In the genomic region with DNA sequence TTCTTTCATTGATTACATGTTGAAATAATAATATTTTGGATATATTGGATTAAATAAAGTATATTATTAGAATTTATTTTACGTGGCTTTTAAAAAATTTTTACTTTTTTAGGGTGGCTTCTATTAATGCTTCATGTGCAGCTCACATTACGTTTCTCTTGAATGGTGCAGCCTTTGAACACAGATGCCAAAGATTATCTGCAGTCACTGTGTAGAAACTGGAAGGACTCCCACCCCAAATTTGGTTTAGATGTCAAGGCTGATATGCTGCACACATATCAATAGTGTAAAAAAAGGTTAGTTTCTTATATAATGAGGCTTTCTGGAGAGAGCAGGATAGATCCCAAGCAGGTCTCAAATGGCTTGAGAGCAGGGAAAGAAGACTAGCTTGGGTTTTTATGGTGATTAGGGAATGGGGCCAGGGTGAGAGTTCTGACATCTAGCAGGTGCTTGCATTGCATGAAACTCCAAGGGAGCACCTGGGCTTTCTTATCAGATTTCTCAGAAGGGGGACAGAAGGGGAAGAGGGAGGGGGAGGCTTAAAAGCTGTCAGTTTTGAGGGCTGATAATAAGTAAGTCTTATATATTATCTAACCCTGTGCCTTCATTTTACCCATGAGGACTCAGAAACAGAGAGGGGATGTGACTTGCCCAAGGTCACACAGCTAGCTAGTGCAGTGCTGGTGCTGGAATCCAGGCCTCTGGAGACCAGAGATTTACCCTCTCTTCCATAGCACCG, we compare ENCODE assay signal across 20 cellular contexts.
DNase-seq lines count a peak whose midpoint lies in the region; ATAC-seq and TF ChIP-seq lines count a peak whose summit lies in the region.
"Had no signal": no experiment of that assay in that cellular context is flagged by ENCODE, and none has a peak within 500 bp of the region (broad histone marks: within the 10 kb centered on the region; RNA-seq: fewer than 3 reads in every experiment).

No MANE protein-coding gene starts in this region.

- H3K9ac ChIP-seq in DND-41 (ENCODE audit: low read depth, low read length) = peak overlapping the region; percentile 44
- H3K9ac ChIP-seq in KMS-11 = peak overlapping the region; percentile 40; the same call in 1 of the 2 replicates
- H3K9ac ChIP-seq: GM23248 had no signal

- no peaks in the 10 kb centered on the region for H3K36me3 ChIP-seq in DND-41 (ENCODE audit: insufficient read depth, low read length)
- H3K36me3 ChIP-seq in KMS-11 (ENCODE audit: insufficient read depth) = no peaks in the 10 kb centered on the region
- no peaks in the 10 kb centered on the region for H3K36me3 ChIP-seq in psoas muscle (ENCODE audit: insufficient read depth in 1 of 2, low read depth in 1 of 2)
- H3K36me3 ChIP-seq: SJSA1 had no signal

- no peak for TF ChIP-seq CTCF in DND-41 (IDR thresholded peaks at IDR 0.05; ENCODE audit: borderline replicate concordance, extremely low read depth, low read length, poor library complexity, severe bottlenecking)
- TF ChIP-seq CTCF in KMS-11 (conservative IDR thresholded peaks at IDR 0.05; ENCODE audit: low read depth, low read length) = no peak
- no peak for TF ChIP-seq CTCF in nephron (IDR thresholded peaks at IDR 0.05; ENCODE audit: unreplicated experiment in 3 of 3)
- TF ChIP-seq CTCF in psoas muscle (IDR thresholded peaks at IDR 0.05) = no peak

- intact Hi-C loops in psoas muscle (cut with DNase I) = no loop called here

- peak overlapping the region; percentile 74 for H3K27ac Mint-ChIP-seq in T-helper 2 cell treated with Interferon-gamma antibody and Interleukin-4, amounts not matched to agents 5 μg/mL and 100 μg/mL, for 36 hours
- peak overlapping the region; percentile 19 to 88 (median 61) for H3K27ac Mint-ChIP-seq in nephron
- H3K27ac Mint-ChIP-seq: T-helper 17 cell had no signal

- no peaks in the 10 kb centered on the region for H3K27me3 Mint-ChIP-seq in T-helper 2 cell treated with Interferon-gamma antibody and Interleukin-4, amounts not matched to agents 5 μg/mL and 100 μg/mL, for 36 hours (ENCODE audit: low read depth)
- no peaks in the 10 kb centered on the region for H3K27me3 Mint-ChIP-seq in nephron (ENCODE audit: low read depth)

- H3K4me3 Mint-ChIP-seq in T-helper 2 cell treated with Interferon-gamma antibody and Interleukin-4, amounts not matched to agents 5 μg/mL and 100 μg/mL, for 36 hours = peak overlapping the region; percentile 69
- H3K4me3 Mint-ChIP-seq in nephron = no peak overlapping the region
- H3K4me3 Mint-ChIP-seq: CD8-positive, alpha-beta memory T cell; T-helper 17 cell had no signal

- peak overlapping the region; percentile 91 for H3K27ac ChIP-seq in DND-41 (ENCODE audit: low read length)
- H3K27ac ChIP-seq in KMS-11 = peak overlapping the region; percentile 95
- no peak overlapping the region for H3K27ac ChIP-seq in psoas muscle
- H3K27ac ChIP-seq: GM23248, SJSA1 had no signal

- DNase-seq in DND-41 = peak; percentile 85
- no peak for DNase-seq in T-helper 2 cell treated with Interferon-gamma antibody and Interleukin-4, amounts not matched to agents 5 μg/mL and 100 μg/mL, for 36 hours (ENCODE audit: low spot score)
- no peak for DNase-seq in SKM-1 (lab: John Stamatoyannopoulos, UW; ENCODE audit: unreplicated experiment)
- no peak for DNase-seq in DMS53 treated with DMSO at 0.1 percent for 48 hours (lab: John Stamatoyannopoulos, UW; ENCODE audit: unreplicated experiment)
- no peak for DNase-seq in DMS 273 treated with DMSO at 0.1 percent for 48 hours (lab: John Stamatoyannopoulos, UW)
- DNase-seq in psoas muscle = no peak
- DNase-seq: C1 segment of cervical spinal cord; CD8-positive, alpha-beta memory T cell; DMS79 treated with DMSO at 0.1 percent for 48 hours; GM23248; HCEC 1CT; KBM-7; NCI-H1105; NCI-H1694; NCI-H226; NCI-H524 treated with DMSO at 0.1 percent for 48 hours; T-helper 17 cell had no signal

- H4K20me1 ChIP-seq in DND-41 (ENCODE audit: insufficient read depth, low read length) (no peaks in the 10 kb centered on the region), KMS-11 (ENCODE audit: insufficient read depth) (no peaks in the 10 kb centered on the region)

- H3K79me2 ChIP-seq in DND-41 (ENCODE audit: insufficient read depth, low read length) (peaks cover 6% of the 10 kb centered on the region; the same call in 1 of the 2 replicates), KMS-11 (ENCODE audit: insufficient read depth, low read depth) (no peaks in the 10 kb centered on the region)

- H3K9me3 Mint-ChIP-seq in T-helper 2 cell treated with Interferon-gamma antibody and Interleukin-4, amounts not matched to agents 5 μg/mL and 100 μg/mL, for 36 hours = peaks cover 14% of the 10 kb centered on the region
- H3K9me3 Mint-ChIP-seq in nephron = peaks cover 7% of the 10 kb centered on the region

- WGBS in psoas muscle, 3 donors = 62 to 73% (median 69%) methylated on average over 3 of the region's 3 CpGs

- H2AFZ ChIP-seq in DND-41 (ENCODE audit: low read depth, low read length) (no peak overlapping the region), KMS-11 (ENCODE audit: low read depth) (peak overlapping the region; percentile 43)
- H2AFZ ChIP-seq: GM23248 had no signal

- no peaks in the 10 kb centered on the region for H3K27me3 ChIP-seq in DND-41 (ENCODE audit: insufficient read depth, low read length, poor library complexity)
- no peaks in the 10 kb centered on the region for H3K27me3 ChIP-seq in KMS-11 (ENCODE audit: insufficient read depth, low read depth)
- H3K27me3 ChIP-seq in psoas muscle (ENCODE audit: insufficient read depth in 3 of 3, low read length in 2 of 3) = no peaks in the 10 kb centered on the region
- H3K27me3 ChIP-seq: SJSA1 had no signal

- peaks cover 9% of the 10 kb centered on the region for H3K36me3 Mint-ChIP-seq in T-helper 2 cell treated with Interferon-gamma antibody and Interleukin-4, amounts not matched to agents 5 μg/mL and 100 μg/mL, for 36 hours (ENCODE audit: low read depth)
- no peaks in the 10 kb centered on the region for H3K36me3 Mint-ChIP-seq in nephron (ENCODE audit: low read depth)

- H3K4me1 ChIP-seq in DND-41 (ENCODE audit: insufficient read depth, low read length) (peaks cover 51% of the 10 kb centered on the region), KMS-11 (ENCODE audit: low read depth, poor library complexity, severe bottlenecking) (peaks cover 61% of the 10 kb centered on the region), psoas muscle (no peaks in the 10 kb centered on the region)

- H3K4me1 Mint-ChIP-seq in T-helper 2 cell treated with Interferon-gamma antibody and Interleukin-4, amounts not matched to agents 5 μg/mL and 100 μg/mL, for 36 hours (ENCODE audit: low read depth) = peaks cover 43% of the 10 kb centered on the region
- peaks cover 31% of the 10 kb centered on the region for H3K4me1 Mint-ChIP-seq in nephron
- H3K4me1 Mint-ChIP-seq: CD8-positive, alpha-beta memory T cell; T-helper 17 cell had no signal

- ATAC-seq in DND-41 (ENCODE audit: insufficient read depth, low read depth) (peak; percentile 77), psoas muscle (no peak)
- ATAC-seq: T-helper 17 cell had no signal

- H3K4me3 ChIP-seq in DND-41 (ENCODE audit: low read depth in 1 of 2, low read length in 2 of 2) (peak overlapping the region in 1 of 2 experiments; percentile 13; a peak in 1 of 4 replicates), KMS-11 (IDR thresholded peaks at IDR 0.05; ENCODE audit: insufficient read depth, low read depth, low read length) (peak overlapping the region; percentile 53), psoas muscle (no peak overlapping the region)
- H3K4me3 ChIP-seq: GM23248, SJSA1 had no signal

- peaks cover 3% of the 10 kb centered on the region for H3K9me3 ChIP-seq in DND-41 (ENCODE audit: insufficient read depth, low read length, severe bottlenecking)
- no peaks in the 10 kb centered on the region for H3K9me3 ChIP-seq in psoas muscle
- H3K9me3 ChIP-seq: SJSA1 had no signal

- H3K4me2 ChIP-seq in DND-41 (ENCODE audit: insufficient read depth, low read length) = peak overlapping the region; percentile 48
- peak overlapping the region; percentile 71 for H3K4me2 ChIP-seq in KMS-11
